8 cellular contexts compared by ENCODE assay signal in genomic region chr13:93226065-93226622, GRCh38. TPM values are rescaled to one million over a fixed set of nuclear protein-coding genes. Genes with fewer than 3 reads are reported as not detected.
DNase-seq lines count a peak whose midpoint lies in the region; ATAC-seq and TF ChIP-seq lines count a peak whose summit lies in the region.

No MANE protein-coding gene starts in this region.

- intact Hi-C loops in MCF 10A (cut with micrococcal nuclease) = loop anchor here (1.0 to 10.0 kb wide), 9 partner anchors 239 to 1041 kb away; no protein-coding TSS in a partner anchor

- TF ChIP-seq CTCF in MCF 10A (IDR thresholded peaks at IDR 0.05; ENCODE audit: unreplicated experiment) (no peak), liver (IDR thresholded peaks at IDR 0.05; ENCODE audit: low read depth, low read length, missing input control) (no peak), thoracic aorta (IDR thresholded peaks at IDR 0.05) (no peak)

- no peaks in the 10 kb centered on the region for H3K9me3 Mint-ChIP-seq in MCF 10A (ENCODE audit: unreplicated experiment)
- peaks cover 2% of the 10 kb centered on the region for H3K9me3 Mint-ChIP-seq in natural killer cell treated with Interleukin-12 subunit alpha and Interleukin-12 subunit beta and Interleukin-15 and Interleukin-18, amount 100 ng/mL, for 72 hours
- no peaks in the 10 kb centered on the region for H3K9me3 Mint-ChIP-seq in activated naive CD4-positive, alpha-beta T cell treated with anti-CD3 and anti-CD28 coated beads, Interleukin-2, amount 10 ng/mL, durations not matched to agents 7 days and 5 days

- no TSS peak for BruUV-seq in MCF 10A (replicated peaks; lab: Mats Ljungman, UMichigan)

- H3K36me3 ChIP-seq in liver (ENCODE audit: control insufficient read depth in 4 of 4, insufficient read depth in 3 of 4, low read depth in 1 of 4, low read length in 3 of 4) = no peaks in the 10 kb centered on the region
- no peaks in the 10 kb centered on the region for H3K36me3 ChIP-seq in thoracic aorta

- 5% methylated on average over 5 of the region's 5 CpGs for WGBS in liver

- peaks cover 6% of the 10 kb centered on the region for H3K36me3 Mint-ChIP-seq in MCF 10A (ENCODE audit: insufficient read depth, unreplicated experiment)
- H3K36me3 Mint-ChIP-seq in natural killer cell treated with Interleukin-12 subunit alpha and Interleukin-12 subunit beta and Interleukin-15 and Interleukin-18, amount 100 ng/mL, for 72 hours = peaks cover 30% of the 10 kb centered on the region
- no peaks in the 10 kb centered on the region for H3K36me3 Mint-ChIP-seq in activated naive CD4-positive, alpha-beta T cell treated with anti-CD3 and anti-CD28 coated beads, Interleukin-2, amount 10 ng/mL, durations not matched to agents 7 days and 5 days

- H3K4me3 ChIP-seq in liver (ENCODE audit: low read depth in 1 of 3, low read length in 3 of 3) (peak overlapping the region; percentile 67 to 97 (median 95)), thoracic aorta (peak overlapping the region; percentile 81)

- H3K9me3 ChIP-seq in liver (ENCODE audit: control insufficient read depth in 4 of 4, low read length in 3 of 4) = no peaks in the 10 kb centered on the region
- H3K9me3 ChIP-seq in thoracic aorta = no peaks in the 10 kb centered on the region

- no peaks in the 10 kb centered on the region for H3K27me3 Mint-ChIP-seq in MCF 10A (ENCODE audit: insufficient read depth, unreplicated experiment)
- peaks cover 31 to 41% of the 10 kb centered on the region in 2 donors for H3K27me3 Mint-ChIP-seq in natural killer cell treated with Interleukin-12 subunit alpha and Interleukin-12 subunit beta and Interleukin-15 and Interleukin-18, amount 100 ng/mL, for 72 hours
- H3K27me3 Mint-ChIP-seq in activated naive CD4-positive, alpha-beta T cell treated with anti-CD3 and anti-CD28 coated beads, Interleukin-2, amount 10 ng/mL, durations not matched to agents 7 days and 5 days = peaks cover 41% of the 10 kb centered on the region

- H3K4me1 ChIP-seq in liver (ENCODE audit: control insufficient read depth in 4 of 4, insufficient read depth in 4 of 4, low read length in 3 of 4) (peaks cover 1 to 43% (median 34%) of the 10 kb centered on the region in 4 donors), thoracic aorta (ENCODE audit: control insufficient read depth in 1 of 2, low read depth in 2 of 2) (peaks cover 9 to 29% of the 10 kb centered on the region in 2 donors)

- peak overlapping the region; percentile 86 for H3K27ac Mint-ChIP-seq in MCF 10A (ENCODE audit: low read depth, unreplicated experiment)
- H3K27ac Mint-ChIP-seq in natural killer cell treated with Interleukin-12 subunit alpha and Interleukin-12 subunit beta and Interleukin-15 and Interleukin-18, amount 100 ng/mL, for 72 hours = no peak overlapping the region
- no peak overlapping the region for H3K27ac Mint-ChIP-seq in activated naive CD4-positive, alpha-beta T cell treated with anti-CD3 and anti-CD28 coated beads, Interleukin-2, amount 10 ng/mL, durations not matched to agents 7 days and 5 days

- peak; percentile 69 for DNase-seq in NCI-H1105 treated with DMSO at 0.1 percent for 48 hours (lab: John Stamatoyannopoulos, UW)
- DNase-seq in NCI-H1105 (lab: John Stamatoyannopoulos, UW) = no peak
- DNase-seq in MCF 10A (ENCODE audit: unreplicated experiment) = no peak
- no peak for DNase-seq in thoracic aorta (ENCODE audit: low spot score)
- DNase-seq in natural killer cell treated with Interleukin-12 subunit alpha and Interleukin-12 subunit beta and Interleukin-15 and Interleukin-18, amount 100 ng/mL, for 72 hours (ENCODE audit: low spot score) = no peak
- DNase-seq in NCI-H1694 (lab: John Stamatoyannopoulos, UW) = no peak
- DNase-seq in activated naive CD4-positive, alpha-beta T cell treated with anti-CD3 and anti-CD28 coated beads, Interleukin-2, amount 10 ng/mL, durations not matched to agents 7 days and 5 days = no peak

- peak overlapping the region; percentile 28 to 70 for H3K9ac ChIP-seq in liver (ENCODE audit: low read depth in 1 of 2, low read length in 2 of 2)

- POLR2A ChIA-PET in MCF 10A (lab: Yijun Ruan, JAX) = interaction anchor here (0.6 to 5.5 kb wide), 12 partner anchors 10 to 1136 kb away, joined by 3 to 64 read pairs (median 4); no protein-coding TSS in a partner anchor

- CTCF ChIA-PET in MCF 10A (lab: Yijun Ruan, JAX) = interaction anchor here (0.5 to 2.2 kb wide), 9 partner anchors 8 to 1137 kb away, joined by 3 to 12 read pairs (median 4); no protein-coding TSS in a partner anchor
- CTCF ChIA-PET in activated naive CD4-positive, alpha-beta T cell treated with anti-CD3 and anti-CD28 coated beads, Interleukin-2, amount 10 ng/mL, durations not matched to agents 7 days and 5 days (lab: Charles Lee) = no interaction called here

- no peak for TF ChIP-seq RAD21 in liver (IDR thresholded peaks at IDR 0.05)

- H3K27me3 ChIP-seq in liver (ENCODE audit: control insufficient read depth in 4 of 4, insufficient read depth in 4 of 4, low read length in 3 of 4) (no peaks in the 10 kb centered on the region), thoracic aorta (replicated peaks; ENCODE audit: insufficient read depth) (no peaks in the 10 kb centered on the region)

- peak overlapping the region; percentile 93 for H3K4me3 Mint-ChIP-seq in MCF 10A (ENCODE audit: unreplicated experiment)
- H3K4me3 Mint-ChIP-seq in natural killer cell treated with Interleukin-12 subunit alpha and Interleukin-12 subunit beta and Interleukin-15 and Interleukin-18, amount 100 ng/mL, for 72 hours = no peak overlapping the region
- H3K4me3 Mint-ChIP-seq in activated naive CD4-positive, alpha-beta T cell treated with anti-CD3 and anti-CD28 coated beads, Interleukin-2, amount 10 ng/mL, durations not matched to agents 7 days and 5 days = no peak overlapping the region

- H3K27ac ChIP-seq in liver (ENCODE audit: low read depth in 1 of 2, low read length in 2 of 2) (peak overlapping the region; percentile 83 to 92), thoracic aorta (peak overlapping the region; percentile 92 to 93)

- ATAC-seq in thoracic aorta (ENCODE audit: insufficient number of reproducible peaks, low FRiP score, low read depth) = peak; percentile 39
- ATAC-seq in natural killer cell treated with Interleukin-12 subunit alpha and Interleukin-12 subunit beta and Interleukin-15 and Interleukin-18, amount 100 ng/mL, for 72 hours = no peak

- peaks cover 46% of the 10 kb centered on the region for H3K4me1 Mint-ChIP-seq in MCF 10A (ENCODE audit: insufficient read depth, unreplicated experiment)
- no peaks in the 10 kb centered on the region for H3K4me1 Mint-ChIP-seq in natural killer cell treated with Interleukin-12 subunit alpha and Interleukin-12 subunit beta and Interleukin-15 and Interleukin-18, amount 100 ng/mL, for 72 hours (ENCODE audit: low read depth in 2 of 2)
- no peaks in the 10 kb centered on the region for H3K4me1 Mint-ChIP-seq in activated naive CD4-positive, alpha-beta T cell treated with anti-CD3 and anti-CD28 coated beads, Interleukin-2, amount 10 ng/mL, durations not matched to agents 7 days and 5 days

TF ChIP-seq in liver, 16 proteins besides CTCF, POLR2A, EP300 and RAD21 (continues in another document):
- TF ChIP-seq MAX (IDR thresholded peaks at IDR 0.05) (no peak), HNF4G (IDR thresholded peaks at IDR 0.05) (no peak), ZBTB33 (IDR thresholded peaks at IDR 0.05) (no peak), YY1 (IDR thresholded peaks at IDR 0.05) (peak; percentile 45), JUND (IDR thresholded peaks at IDR 0.05) (no peak), SP1 (IDR thresholded peaks at IDR 0.05) (peak; percentile 43), ATF3 (IDR thresholded peaks at IDR 0.05) (no peak), FOXA1 (IDR thresholded peaks at IDR 0.05) (peak; percentile 5), HNF4A (conservative IDR thresholded peaks at IDR 0.05) (peak; percentile 15 to 59), RXRA (IDR thresholded peaks at IDR 0.05) (peak; percentile 79 to 93), TAF1 (conservative IDR thresholded peaks at IDR 0.05) (peak; percentile 74), GABPA (IDR thresholded peaks at IDR 0.05 in 1 of 2, conservative IDR thresholded peaks at IDR 0.05 in 1 of 2) (no peak), FOXA2 (IDR thresholded peaks at IDR 0.05) (peak; percentile 3), EGR1 (IDR thresholded peaks at IDR 0.05; ENCODE audit: low read depth in 2 of 2) (no peak)

RNA-seq across cellular contexts. Expression of gene GPC6, which starts 0.5 kb away (rescaled TPM):
- 8.4 and 9.7 TPM in 2 replicates for total RNA-seq in MCF 10A (2022)
- total RNA-seq in liver = 10 to 100 TPM; 24.5 to 29.1 TPM
- 10 to 100 TPM in 1 of 2 donors, 1 to 10 TPM in 1; 5.9 to 11.8 TPM for polyA plus RNA-seq in liver
- total RNA-seq in thoracic aorta = 10 to 100 TPM; 34.9 to 56.4 TPM
- total RNA-seq in natural killer cell treated with Interleukin-12 subunit alpha and Interleukin-12 subunit beta and Interleukin-15 and Interleukin-18, amount 100 ng/mL, for 72 hours = not detected
